13 cellular contexts compared by ENCODE assay signal in genomic region chrX:115449742-115450141, GRCh38.
DNase-seq lines count a peak whose midpoint lies in the region; ATAC-seq and TF ChIP-seq lines count a peak whose summit lies in the region.
"Had no signal": no experiment of that assay in that cellular context is flagged by ENCODE, and none has a peak within 500 bp of the region (broad histone marks: within the 10 kb centered on the region; RNA-seq: fewer than 3 reads in every experiment).

No MANE protein-coding gene starts in this region.

- H3K79me2 ChIP-seq in H9 (ENCODE audit: insufficient read depth, low read length): no peaks in the 10 kb centered on the region

- no peak overlapping the region for H3K4me3 Mint-ChIP-seq in H9
- H3K4me3 Mint-ChIP-seq: activated CD8-positive, alpha-beta T cell treated with anti-CD3 and anti-CD28 coated beads for 36 hours had no signal

- 31 to 38% methylated on average over 4 of the region's 4 CpGs for WGBS in aorta, 2 donors
- no CpG with 5 or more reads among the region's 4 CpGs for WGBS in H9 (ENCODE audit: extremely low coverage, insufficient read length, low lambda C conversion rate)

- no peak overlapping the region for H3T11ph ChIP-seq in H9 (ENCODE audit: low read length)

- H3K27me3 ChIP-seq in lower lobe of right lung (ENCODE audit: low read depth): no peaks in the 10 kb centered on the region
- H3K27me3 ChIP-seq in aorta (ENCODE audit: control insufficient read depth in 1 of 2, insufficient read depth in 2 of 2, low read length in 1 of 2): no peaks in the 10 kb centered on the region
- H3K27me3 ChIP-seq in H9 (ENCODE audit: insufficient read depth, low read length): no peaks in the 10 kb centered on the region

- no peak overlapping the region for H4K5ac ChIP-seq in H9 (ENCODE audit: insufficient read length, low read depth, low read length)

- no peak overlapping the region for H3K18ac ChIP-seq in H9 (ENCODE audit: insufficient read length, low read depth, low read length)

- ATAC-seq in Right ventricle myocardium inferior: no peak
- no peak for ATAC-seq in lower lobe of right lung
- ATAC-seq in aorta (ENCODE audit: low FRiP score): no peak
- ATAC-seq: activated CD8-positive, alpha-beta T cell treated with anti-CD3 and anti-CD28 coated beads for 36 hours had no signal

- no peak overlapping the region for H2BK12ac ChIP-seq in H9 (ENCODE audit: insufficient read length, low read depth, low read length)

- H3K27me3 Mint-ChIP-seq in H9 (ENCODE audit: low read depth): peaks cover 1% of the 10 kb centered on the region
- H3K27me3 Mint-ChIP-seq: activated CD8-positive, alpha-beta T cell treated with anti-CD3 and anti-CD28 coated beads for 36 hours had no signal

- no peak overlapping the region for H2AFZ ChIP-seq in H9 (ENCODE audit: low read length)

- DNase-seq in Right ventricle myocardium inferior (ENCODE audit: missing footprints): peak; percentile 81
- DNase-seq in cardiac septum (ENCODE audit: low spot score): no peak
- DNase-seq in epithelial cell of proximal tubule (ENCODE audit: low read depth): peak; percentile 15
- DNase-seq in lower lobe of right lung: peak; percentile 53
- DNase-seq in aorta: peak; percentile 74 to 75
- DNase-seq in H9: no peak
- DNase-seq in iPS-NIHi11 (ENCODE audit: low spot score): no peak
- no peak for DNase-seq in dedifferentiated amniotic fluid mesenchymal stem cell (ENCODE audit: extremely low spot score)
- DNase-seq: activated CD8-positive, alpha-beta T cell treated with anti-CD3 and anti-CD28 coated beads for 36 hours; activated naive CD4-positive, alpha-beta T cell treated with anti-CD3 and anti-CD28 coated beads, Interleukin-2, amount 50 U/mL, for 16 hours; GF-D8; hypothalamus; NCI-H1105 had no signal

- no peak overlapping the region for H4K91ac ChIP-seq in H9 (ENCODE audit: insufficient read length, low read depth, low read length)

- H3K56ac ChIP-seq in H9 (ENCODE audit: insufficient read length, low read depth, low read length): no peak overlapping the region

- no peaks in the 10 kb centered on the region for H3K36me3 Mint-ChIP-seq in H9 (ENCODE audit: insufficient read depth in 1 of 3, low read depth in 3 of 3)

- no peak overlapping the region for H3K27ac Mint-ChIP-seq in H9
- H3K27ac Mint-ChIP-seq: activated CD8-positive, alpha-beta T cell treated with anti-CD3 and anti-CD28 coated beads for 36 hours had no signal

- no peak for TF ChIP-seq CTCF in epithelial cell of proximal tubule (conservative IDR thresholded peaks at IDR 0.05; ENCODE audit: low read depth, low read length)
- no peak for TF ChIP-seq CTCF in lower lobe of right lung (IDR thresholded peaks at IDR 0.05)
- no peak for TF ChIP-seq CTCF in H9 (conservative IDR thresholded peaks at IDR 0.05)

- H3K14ac ChIP-seq in H9 (ENCODE audit: insufficient read depth, low read length): no peak overlapping the region

- no peak overlapping the region for H2BK5ac ChIP-seq in H9 (ENCODE audit: insufficient read length, low read length)

- no peak overlapping the region for H3K9ac ChIP-seq in H9 (ENCODE audit: extremely low read depth, insufficient read length, low read length)

- H3K23me2 ChIP-seq in H9 (ENCODE audit: insufficient read length, low read depth, low read length, poor library complexity, severe bottlenecking): no peaks in the 10 kb centered on the region

- no peaks in the 10 kb centered on the region for H3K9me3 Mint-ChIP-seq in H9
- H3K9me3 Mint-ChIP-seq: activated CD8-positive, alpha-beta T cell treated with anti-CD3 and anti-CD28 coated beads for 36 hours had no signal

- no peaks in the 10 kb centered on the region for H4K20me1 ChIP-seq in H9 (ENCODE audit: control insufficient read depth, insufficient read depth, insufficient read length)

- H3K27ac ChIP-seq in lower lobe of right lung (no peak overlapping the region), aorta (ENCODE audit: low read depth in 1 of 2, low read length in 2 of 2) (no peak overlapping the region), H9 (ENCODE audit: insufficient read length, low read depth, low read length) (no peak overlapping the region)

- H2BK20ac ChIP-seq in H9 (ENCODE audit: low read depth, low read length, poor library complexity, severe bottlenecking): no peak overlapping the region

- no peaks in the 10 kb centered on the region for H3K79me1 ChIP-seq in H9 (ENCODE audit: insufficient read depth, low read depth, low read length, poor library complexity, severe bottlenecking)

- no peak overlapping the region for H3K4me3 ChIP-seq in epithelial cell of proximal tubule (ENCODE audit: low read depth, low read length)
- H3K4me3 ChIP-seq in lower lobe of right lung: no peak overlapping the region
- no peak overlapping the region for H3K4me3 ChIP-seq in aorta (ENCODE audit: low read length in 2 of 2)

- H3K9me3 ChIP-seq in lower lobe of right lung (no peaks in the 10 kb centered on the region), aorta (ENCODE audit: control insufficient read depth, low read length) (no peaks in the 10 kb centered on the region), H9 (ENCODE audit: control insufficient read depth, low read depth, low read length) (no peaks in the 10 kb centered on the region)

- no peak overlapping the region for H2AK5ac ChIP-seq in H9 (ENCODE audit: insufficient read length, low read length)

- no peak overlapping the region for H2BK120ac ChIP-seq in H9 (ENCODE audit: low read depth, low read length, poor library complexity, severe bottlenecking)

- H3K4me1 ChIP-seq in lower lobe of right lung (no peaks in the 10 kb centered on the region), aorta (ENCODE audit: control insufficient read depth in 1 of 2, insufficient read depth in 2 of 2, low read length in 2 of 2) (no peaks in the 10 kb centered on the region), H9 (ENCODE audit: insufficient read depth, low read length) (no peaks in the 10 kb centered on the region)

- no peak overlapping the region for H2BK15ac ChIP-seq in H9 (ENCODE audit: low read depth, low read length)

- H3K36me3 ChIP-seq in lower lobe of right lung (no peaks in the 10 kb centered on the region), aorta (ENCODE audit: control insufficient read depth in 1 of 2, insufficient read depth in 2 of 2, low read length in 1 of 2) (no peaks in the 10 kb centered on the region)

- H4K8ac ChIP-seq in H9 (replicated peaks; ENCODE audit: insufficient read length, low read depth, low read length): no peak overlapping the region

- intact Hi-C loops in Right ventricle myocardium inferior (cut with DNase I) (no loop called here), cardiac septum (cut with DNase I) (loop anchor here (10.0 kb wide), 1 partner anchor 105 kb away; no protein-coding TSS in a partner anchor), lower lobe of right lung (cut with DNase I) (no loop called here), aorta (cut with DNase I) (no loop called here)

- H3K23ac ChIP-seq in H9 (ENCODE audit: insufficient read length, low read depth, low read length): no peak overlapping the region

- H3K4ac ChIP-seq in H9 (ENCODE audit: low read depth, low read length): no peak overlapping the region

- no peaks in the 10 kb centered on the region for H3K4me1 Mint-ChIP-seq in H9

- H3K4me2 ChIP-seq in H9 (ENCODE audit: insufficient read depth, insufficient read length, low read length): no peak overlapping the region

Comparison
In these comparisons a context has a peak if more than half of its experiments do, and no peak if none do; other contexts are left out.
1. DNase-seq: peak in Right ventricle myocardium inferior (single experiment), epithelial cell of proximal tubule (single experiment), lower lobe of right lung (single experiment) and aorta (2 of 2); none in cardiac septum (single experiment), H9 (single experiment), iPS-NIHi11 (single experiment) and dedifferentiated amniotic fluid mesenchymal stem cell (single experiment).